In the genomic region with DNA sequence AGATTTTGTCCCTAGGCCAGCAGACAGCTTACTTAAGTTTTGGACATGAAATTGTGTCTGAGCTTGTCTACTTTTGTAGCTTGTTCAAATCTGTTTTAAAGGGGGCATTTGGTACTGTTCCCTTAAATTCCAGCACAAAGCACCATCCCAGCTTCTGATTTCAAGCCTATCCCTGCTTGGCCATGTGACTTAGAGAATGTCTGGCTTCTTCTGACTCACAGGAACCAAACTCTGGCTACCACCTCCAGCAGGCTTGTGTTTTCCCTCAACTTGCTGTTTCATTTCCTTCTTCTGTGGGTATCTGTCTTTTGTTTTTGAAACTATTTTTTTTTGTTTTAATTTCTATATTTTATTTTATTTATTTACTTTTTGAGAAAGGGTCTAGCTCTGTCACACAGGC, we compare ENCODE assay signal across 15 cellular contexts.
DNase-seq lines count a peak whose midpoint lies in the region; ATAC-seq and TF ChIP-seq lines count a peak whose summit lies in the region.
"Had no signal": no experiment of that assay in that cellular context is flagged by ENCODE, and none has a peak within 500 bp of the region (broad histone marks: within the 10 kb centered on the region; RNA-seq: fewer than 3 reads in every experiment).

No MANE protein-coding gene starts in this region.

- H3K4me1 Mint-ChIP-seq in activated T-helper 2 cell treated with anti-CD3 and anti-CD28 coated beads, Interferon-gamma antibody, Interleukin-2, Interleukin-4, amounts not matched to agents 10 μg/mL and 5 μg/mL and 100 μg/mL, durations not matched to agents 14 hours and 24 hours and 36 hours (ENCODE audit: low read depth) = no peaks in the 10 kb centered on the region
- H3K4me1 Mint-ChIP-seq: GM23338, memory B cell had no signal

- intact Hi-C loops in activated T-helper 2 cell treated with anti-CD3 and anti-CD28 coated beads, Interferon-gamma antibody, Interleukin-2, Interleukin-4, amounts not matched to agents 10 μg/mL and 5 μg/mL and 100 μg/mL, durations not matched to agents 14 hours and 24 hours and 36 hours (cut with micrococcal nuclease) = no loop called here

- H3K27ac Mint-ChIP-seq in activated T-helper 2 cell treated with anti-CD3 and anti-CD28 coated beads, Interferon-gamma antibody, Interleukin-2, Interleukin-4, amounts not matched to agents 10 μg/mL and 5 μg/mL and 100 μg/mL, durations not matched to agents 14 hours and 24 hours and 36 hours = no peak overlapping the region
- H3K27ac Mint-ChIP-seq: activated naive CD4-positive, alpha-beta T cell treated with anti-CD3 and anti-CD28 coated beads for 36 hours; GM23338; memory B cell had no signal

- no peak for TF ChIP-seq CTCF in cardiac fibroblast (IDR thresholded peaks at IDR 0.05; ENCODE audit: low read depth, low read length)

- H3K4me3 Mint-ChIP-seq in activated T-helper 2 cell treated with anti-CD3 and anti-CD28 coated beads, Interferon-gamma antibody, Interleukin-2, Interleukin-4, amounts not matched to agents 10 μg/mL and 5 μg/mL and 100 μg/mL, durations not matched to agents 14 hours and 24 hours and 36 hours (ENCODE audit: low read depth) = no peak overlapping the region
- H3K4me3 Mint-ChIP-seq: activated naive CD4-positive, alpha-beta T cell treated with anti-CD3 and anti-CD28 coated beads for 36 hours; GM23338; memory B cell had no signal

- DNase-seq in AG08395 (ENCODE audit: low spot score) (peak; percentile 56), LHCN-M2 (ENCODE audit: low read depth) (peak; percentile 2), cardiac fibroblast (ENCODE audit: low read depth in 2 of 2) (peak; percentile 24 to 73), iris pigment epithelial cell (ENCODE audit: low read depth) (peak; percentile 73), NCI-H226 (no peak), NCI-H510A (lab: John Stamatoyannopoulos, UW) (no peak)
- no peak for DNase-seq in activated T-helper 2 cell treated with anti-CD3 and anti-CD28 coated beads, Interferon-gamma antibody, Interleukin-2, Interleukin-4, amounts not matched to agents 10 μg/mL and 5 μg/mL and 100 μg/mL, durations not matched to agents 14 hours and 24 hours and 36 hours (ENCODE audit: low spot score)
- DNase-seq: activated CD4-positive, alpha-beta T cell treated with anti-CD3 and anti-CD28 coated beads for 4 hours; activated naive CD4-positive, alpha-beta T cell treated with anti-CD3 and anti-CD28 coated beads for 36 hours; NCI-H187; NCI-H510A treated with DMSO at 0.1 percent for 48 hours; uterus had no signal

- H3K9me3 Mint-ChIP-seq in activated T-helper 2 cell treated with anti-CD3 and anti-CD28 coated beads, Interferon-gamma antibody, Interleukin-2, Interleukin-4, amounts not matched to agents 10 μg/mL and 5 μg/mL and 100 μg/mL, durations not matched to agents 14 hours and 24 hours and 36 hours = no peaks in the 10 kb centered on the region
- H3K9me3 Mint-ChIP-seq: GM23338 had no signal

- H3K36me3 Mint-ChIP-seq in activated T-helper 2 cell treated with anti-CD3 and anti-CD28 coated beads, Interferon-gamma antibody, Interleukin-2, Interleukin-4, amounts not matched to agents 10 μg/mL and 5 μg/mL and 100 μg/mL, durations not matched to agents 14 hours and 24 hours and 36 hours (ENCODE audit: low read depth) = no peaks in the 10 kb centered on the region
- H3K36me3 Mint-ChIP-seq: memory B cell had no signal

- H3K27me3 Mint-ChIP-seq in activated T-helper 2 cell treated with anti-CD3 and anti-CD28 coated beads, Interferon-gamma antibody, Interleukin-2, Interleukin-4, amounts not matched to agents 10 μg/mL and 5 μg/mL and 100 μg/mL, durations not matched to agents 14 hours and 24 hours and 36 hours (ENCODE audit: low read depth) = no peaks in the 10 kb centered on the region

- no peak overlapping the region for H3K4me3 ChIP-seq in cardiac fibroblast (replicated peaks in 1 of 2; ENCODE audit: low read depth in 2 of 2, low read length in 2 of 2)
- H3K4me3 ChIP-seq: GM23338, uterus had no signal

- ATAC-seq in GM21619 (IDR thresholded peaks at IDR 0.05; ENCODE audit: unreplicated experiment) = no peak
- ATAC-seq: GM23338 had no signal

Comparison
In these comparisons a context has a peak if more than half of its experiments do, and no peak if none do; other contexts are left out.
1. DNase-seq: peak in AG08395 (single experiment), LHCN-M2 (single experiment), cardiac fibroblast (2 of 2) and iris pigment epithelial cell (single experiment); none in activated T-helper 2 cell treated with anti-CD3 and anti-CD28 coated beads, Interferon-gamma antibody, Interleukin-2, Interleukin-4, amounts not matched to agents 10 μg/mL and 5 μg/mL and 100 μg/mL, durations not matched to agents 14 hours and 24 hours and 36 hours (single experiment), NCI-H226 (single experiment) and NCI-H510A (single experiment).